ENCODE assay signal across 10 cellular contexts in the genomic region with DNA sequence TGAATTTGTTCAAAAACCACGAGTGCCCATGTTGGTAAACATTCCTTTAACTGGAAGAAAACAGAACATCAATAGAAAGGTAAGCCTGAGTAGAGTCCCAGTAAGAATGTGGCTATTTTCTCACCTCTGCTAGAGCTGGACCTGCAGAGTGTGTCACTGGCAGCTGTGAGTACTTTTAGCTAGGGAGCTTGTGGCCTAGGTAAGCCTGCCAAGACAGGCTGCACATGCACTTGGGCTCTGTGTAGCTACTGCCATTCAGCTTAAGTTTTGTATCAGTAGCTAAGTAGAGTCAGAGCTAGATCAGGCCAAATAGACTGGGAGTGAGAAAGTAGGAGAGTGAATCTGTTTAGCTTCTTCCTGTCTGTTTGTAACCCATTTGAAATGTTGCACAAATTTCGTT. TPM values are rescaled to one million over a fixed set of nuclear protein-coding genes. Genes with fewer than 3 reads are reported as not detected.
A peak's percentile ranks its signal among the peaks of the same experiment; 100 is the strongest.
DNase-seq lines count a peak whose midpoint lies in the region; ATAC-seq, FAIRE-seq and TF ChIP-seq lines count a peak whose summit lies in the region.
"Had no signal": no experiment of that assay in that cellular context is flagged by ENCODE, and none has a peak within 500 bp of the region (broad histone marks: within the 10 kb centered on the region; RNA-seq: fewer than 3 reads in every experiment).

No MANE protein-coding gene starts in this region.

- H3K36me3 Mint-ChIP-seq in activated CD8-positive, alpha-beta T cell treated with anti-CD3 and anti-CD28 coated beads for 36 hours (ENCODE audit: low read depth) = peaks cover 9% of the 10 kb centered on the region
- peaks cover 26% of the 10 kb centered on the region for H3K36me3 Mint-ChIP-seq in activated T-helper 2 cell treated with anti-CD3 and anti-CD28 coated beads, Interferon-gamma antibody, Interleukin-2, Interleukin-4, amounts not matched to agents 10 μg/mL and 5 μg/mL and 100 μg/mL, durations not matched to agents 14 hours and 24 hours and 36 hours (ENCODE audit: low read depth)

- POLR2A ChIA-PET in activated CD8-positive, alpha-beta T cell treated with anti-CD3 and anti-CD28 coated beads for 36 hours (lab: Charles Lee) = no interaction called here

- H3K27ac Mint-ChIP-seq in activated CD8-positive, alpha-beta T cell treated with anti-CD3 and anti-CD28 coated beads for 36 hours = no peak overlapping the region
- no peak overlapping the region for H3K27ac Mint-ChIP-seq in activated T-helper 2 cell treated with anti-CD3 and anti-CD28 coated beads, Interferon-gamma antibody, Interleukin-2, Interleukin-4, amounts not matched to agents 10 μg/mL and 5 μg/mL and 100 μg/mL, durations not matched to agents 14 hours and 24 hours and 36 hours

- TF ChIP-seq CTCF in activated CD8-positive, alpha-beta T cell treated with anti-CD3 and anti-CD28 coated beads for 36 hours (IDR thresholded peaks at IDR 0.05) = no peak

- DNase-seq in H54 (ENCODE audit: insufficient read length, low spot score) (no peak), myocyte (ENCODE audit: low read depth) (peak; percentile 49), pons (ENCODE audit: low spot score) (no peak), RCC 7860 (ENCODE audit: low spot score) (no peak)
- no peak for DNase-seq in activated CD8-positive, alpha-beta T cell treated with anti-CD3 and anti-CD28 coated beads for 36 hours
- no peak for DNase-seq in activated T-helper 2 cell treated with anti-CD3 and anti-CD28 coated beads, Interferon-gamma antibody, Interleukin-2, Interleukin-4, amounts not matched to agents 10 μg/mL and 5 μg/mL and 100 μg/mL, durations not matched to agents 14 hours and 24 hours and 36 hours (ENCODE audit: low spot score)
- DNase-seq: left cardiac atrium; stimulated activated CD4-positive, alpha-beta T cell treated with anti-CD3 and anti-CD28 coated beads, Interleukin-4, amount 100 ng/mL, for 24 hours had no signal

- intact Hi-C loops in activated CD8-positive, alpha-beta T cell treated with anti-CD3 and anti-CD28 coated beads for 36 hours (cut with micrococcal nuclease) = no loop called here
- intact Hi-C loops in activated T-helper 2 cell treated with anti-CD3 and anti-CD28 coated beads, Interferon-gamma antibody, Interleukin-2, Interleukin-4, amounts not matched to agents 10 μg/mL and 5 μg/mL and 100 μg/mL, durations not matched to agents 14 hours and 24 hours and 36 hours (cut with micrococcal nuclease) = loop anchor here (2.0 kb wide), 1 partner anchor 17 kb away; no protein-coding TSS in a partner anchor

- ATAC-seq in GM18511 (IDR thresholded peaks at IDR 0.05; ENCODE audit: unreplicated experiment) (peak; percentile 60), GM18858 (IDR thresholded peaks at IDR 0.05; ENCODE audit: unreplicated experiment) (no peak)
- peak; percentile 34 for ATAC-seq in activated CD8-positive, alpha-beta T cell treated with anti-CD3 and anti-CD28 coated beads for 36 hours

- no peak for TF ChIP-seq POLR2A in H54 (IDR thresholded peaks at IDR 0.05; ENCODE audit: low read depth, low read length)

- H3K9me3 Mint-ChIP-seq in activated CD8-positive, alpha-beta T cell treated with anti-CD3 and anti-CD28 coated beads for 36 hours = no peaks in the 10 kb centered on the region
- H3K9me3 Mint-ChIP-seq in activated T-helper 2 cell treated with anti-CD3 and anti-CD28 coated beads, Interferon-gamma antibody, Interleukin-2, Interleukin-4, amounts not matched to agents 10 μg/mL and 5 μg/mL and 100 μg/mL, durations not matched to agents 14 hours and 24 hours and 36 hours = no peaks in the 10 kb centered on the region

- no peak overlapping the region for H3K4me3 Mint-ChIP-seq in activated CD8-positive, alpha-beta T cell treated with anti-CD3 and anti-CD28 coated beads for 36 hours
- H3K4me3 Mint-ChIP-seq in activated T-helper 2 cell treated with anti-CD3 and anti-CD28 coated beads, Interferon-gamma antibody, Interleukin-2, Interleukin-4, amounts not matched to agents 10 μg/mL and 5 μg/mL and 100 μg/mL, durations not matched to agents 14 hours and 24 hours and 36 hours (ENCODE audit: low read depth) = no peak overlapping the region

- no peaks in the 10 kb centered on the region for H3K27me3 Mint-ChIP-seq in activated CD8-positive, alpha-beta T cell treated with anti-CD3 and anti-CD28 coated beads for 36 hours
- no peaks in the 10 kb centered on the region for H3K27me3 Mint-ChIP-seq in activated T-helper 2 cell treated with anti-CD3 and anti-CD28 coated beads, Interferon-gamma antibody, Interleukin-2, Interleukin-4, amounts not matched to agents 10 μg/mL and 5 μg/mL and 100 μg/mL, durations not matched to agents 14 hours and 24 hours and 36 hours (ENCODE audit: low read depth)

- FAIRE-seq in H54 (lab: Jason Lieb, UNC) = peak; percentile 11
- FAIRE-seq in RCC 7860 (lab: Jason Lieb, UNC) = no peak

- CTCF ChIA-PET in activated CD8-positive, alpha-beta T cell treated with anti-CD3 and anti-CD28 coated beads for 36 hours (lab: Charles Lee) = interaction anchor here (1.4 to 2.3 kb wide), 2 partner anchors 26 to 368 kb away, joined by 6 to 9 read pairs; no protein-coding TSS in a partner anchor

- peaks cover 23% of the 10 kb centered on the region for H3K4me1 Mint-ChIP-seq in activated CD8-positive, alpha-beta T cell treated with anti-CD3 and anti-CD28 coated beads for 36 hours (ENCODE audit: low read depth)
- H3K4me1 Mint-ChIP-seq in activated T-helper 2 cell treated with anti-CD3 and anti-CD28 coated beads, Interferon-gamma antibody, Interleukin-2, Interleukin-4, amounts not matched to agents 10 μg/mL and 5 μg/mL and 100 μg/mL, durations not matched to agents 14 hours and 24 hours and 36 hours (ENCODE audit: low read depth) = peaks cover 31% of the 10 kb centered on the region

RNA-seq across cellular contexts. Expression of gene RBPJ, which starts 35.3 kb away (rescaled TPM):
- total RNA-seq in activated CD8-positive, alpha-beta T cell treated with anti-CD3 and anti-CD28 coated beads for 36 hours = 100 to 1,000 TPM; 150 to 151 TPM
- 95.2 and 97.3 TPM in 2 replicates for total RNA-seq in myocyte
- 31.5 TPM for polyA plus RNA-seq in myocyte (2012)
- 527 and 540 TPM in 2 replicates for total RNA-seq in activated T-helper 2 cell treated with anti-CD3 and anti-CD28 coated beads, Interferon-gamma antibody, Interleukin-2, Interleukin-4, amounts not matched to agents 10 μg/mL and 5 μg/mL and 100 μg/mL, durations not matched to agents 14 hours and 24 hours and 36 hours
